1 cellular context compared by ENCODE assay signal in the genomic region with DNA sequence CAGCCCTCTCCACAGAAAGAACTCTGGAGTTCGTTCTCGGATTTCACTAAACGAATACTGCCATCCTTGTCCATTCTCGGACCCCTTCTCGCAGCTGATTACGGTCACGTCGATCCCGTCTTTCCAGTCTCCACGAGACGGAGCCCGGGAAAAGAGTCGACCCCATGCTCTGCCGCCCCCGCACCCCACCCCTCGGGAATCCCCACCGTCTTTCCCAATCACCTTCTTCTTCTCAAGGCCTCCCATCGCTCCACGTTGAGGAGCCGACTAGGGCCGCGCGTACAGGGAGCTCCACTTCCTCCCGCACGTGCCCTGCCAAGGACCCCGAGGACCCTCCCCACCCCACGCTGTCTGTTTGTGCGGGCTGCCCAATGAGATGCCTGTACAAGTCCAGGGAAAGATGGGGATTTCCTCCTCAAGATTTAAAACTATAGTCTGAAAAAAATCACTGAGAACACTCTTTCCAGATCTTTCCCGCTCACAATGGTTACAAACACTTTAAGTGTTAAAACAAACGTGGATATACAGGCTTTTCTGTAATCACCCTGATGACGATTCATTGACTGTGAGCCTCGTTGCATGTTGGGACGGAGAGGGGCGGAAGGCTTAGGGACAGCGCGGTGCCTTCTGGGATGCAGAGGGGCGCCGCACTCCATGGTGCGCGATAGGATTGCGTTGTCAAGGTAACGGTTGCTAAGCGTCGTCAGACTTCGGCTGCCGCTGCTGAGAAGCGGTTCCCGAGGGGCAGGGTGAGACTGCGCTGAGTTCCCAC.
TF ChIP-seq lines count a peak whose summit lies in the region.

A gene (minus strand): TSS at position 323 of the 772 bp plus-strand sequence. CDS start 77 bp downstream, at position 246.

TF ChIP-seq in HepG2, 621 proteins besides CTCF, POLR2A, EP300 and RAD21 (continued from another document and continues in another):
- TF ChIP-seq, protein P1, sequence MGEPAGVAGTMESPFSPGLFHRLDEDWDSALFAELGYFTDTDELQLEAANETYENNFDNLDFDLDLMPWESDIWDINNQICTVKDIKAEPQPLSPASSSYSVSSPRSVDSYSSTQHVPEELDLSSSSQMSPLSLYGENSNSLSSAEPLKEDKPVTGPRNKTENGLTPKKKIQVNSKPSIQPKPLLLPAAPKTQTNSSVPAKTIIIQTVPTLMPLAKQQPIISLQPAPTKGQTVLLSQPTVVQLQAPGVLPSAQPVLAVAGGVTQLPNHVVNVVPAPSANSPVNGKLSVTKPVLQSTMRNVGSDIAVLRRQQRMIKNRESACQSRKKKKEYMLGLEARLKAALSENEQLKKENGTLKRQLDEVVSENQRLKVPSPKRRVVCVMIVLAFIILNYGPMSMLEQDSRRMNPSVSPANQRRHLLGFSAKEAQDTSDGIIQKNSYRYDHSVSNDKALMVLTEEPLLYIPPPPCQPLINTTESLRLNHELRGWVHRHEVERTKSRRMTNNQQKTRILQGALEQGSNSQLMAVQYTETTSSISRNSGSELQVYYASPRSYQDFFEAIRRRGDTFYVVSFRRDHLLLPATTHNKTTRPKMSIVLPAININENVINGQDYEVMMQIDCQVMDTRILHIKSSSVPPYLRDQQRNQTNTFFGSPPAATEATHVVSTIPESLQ (CRISPR knock-in tag; conservative IDR thresholded peaks at IDR 0.05) = 0 out of 2 replicates have a peak, but pooled peaks have one; percentile 47
- TF ChIP-seq, protein P2, sequence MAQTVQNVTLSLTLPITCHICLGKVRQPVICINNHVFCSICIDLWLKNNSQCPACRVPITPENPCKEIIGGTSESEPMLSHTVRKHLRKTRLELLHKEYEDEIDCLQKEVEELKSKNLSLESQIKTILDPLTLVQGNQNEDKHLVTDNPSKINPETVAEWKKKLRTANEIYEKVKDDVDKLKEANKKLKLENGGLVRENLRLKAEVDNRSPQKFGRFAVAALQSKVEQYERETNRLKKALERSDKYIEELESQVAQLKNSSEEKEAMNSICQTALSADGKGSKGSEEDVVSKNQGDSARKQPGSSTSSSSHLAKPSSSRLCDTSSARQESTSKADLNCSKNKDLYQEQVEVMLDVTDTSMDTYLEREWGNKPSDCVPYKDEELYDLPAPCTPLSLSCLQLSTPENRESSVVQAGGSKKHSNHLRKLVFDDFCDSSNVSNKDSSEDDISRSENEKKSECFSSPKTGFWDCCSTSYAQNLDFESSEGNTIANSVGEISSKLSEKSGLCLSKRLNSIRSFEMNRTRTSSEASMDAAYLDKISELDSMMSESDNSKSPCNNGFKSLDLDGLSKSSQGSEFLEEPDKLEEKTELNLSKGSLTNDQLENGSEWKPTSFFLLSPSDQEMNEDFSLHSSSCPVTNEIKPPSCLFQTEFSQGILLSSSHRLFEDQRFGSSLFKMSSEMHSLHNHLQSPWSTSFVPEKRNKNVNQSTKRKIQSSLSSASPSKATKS (CRISPR knock-in tag; IDR thresholded peaks at IDR 0.05) = no peak
- TF ChIP-seq KDM6A (CRISPR knock-in tag; IDR thresholded peaks at IDR 0.05; ENCODE audit: low read depth) (no peak), ETV5 (CRISPR knock-in tag; IDR thresholded peaks at IDR 0.05; ENCODE audit: borderline replicate concordance) (no peak), ZSCAN31 (CRISPR knock-in tag; IDR thresholded peaks at IDR 0.05; ENCODE audit: low read depth) (0 out of 2 replicates have a peak, but pooled peaks have one; percentile 53), ELF4 (CRISPR knock-in tag; IDR thresholded peaks at IDR 0.05; ENCODE audit: borderline replicate concordance) (peak; percentile 72; the same call in 1 of the 2 replicates), ELF1 (CRISPR knock-in tag; IDR thresholded peaks at IDR 0.05) (peak; percentile 99), GLI4 (CRISPR knock-in tag; IDR thresholded peaks at IDR 0.05; ENCODE audit: borderline replicate concordance) (0 out of 2 replicates have a peak, but pooled peaks have one; percentile 51), ATF7 (IDR thresholded peaks at IDR 0.05) (peak; percentile 67), ATF7 (CRISPR knock-in tag; IDR thresholded peaks at IDR 0.05) (0 out of 2 replicates have a peak, but pooled peaks have one; percentile 5), RAD51 (IDR thresholded peaks at IDR 0.05; ENCODE audit: borderline replicate concordance) (no peak), KLF12 (CRISPR knock-in tag; IDR thresholded peaks at IDR 0.05; ENCODE audit: borderline replicate concordance) (no peak; the same call in 1 of the 2 replicates), GATA4 (IDR thresholded peaks at IDR 0.05; ENCODE audit: borderline replicate concordance, low read depth) (no peak), MTF1 (CRISPR knock-in tag; IDR thresholded peaks at IDR 0.05) (no peak), XRCC5 (optimal IDR thresholded peaks at IDR 0.05; ENCODE audit: low read length) (peak; percentile 54), SNAPC2 (CRISPR knock-in tag; IDR thresholded peaks at IDR 0.05) (no peak), CBX5 (CRISPR knock-in tag; IDR thresholded peaks at IDR 0.05; ENCODE audit: borderline replicate concordance) (peak; percentile 56; the same call in 1 of the 2 replicates), ZNF101 (CRISPR knock-in tag; IDR thresholded peaks at IDR 0.05; ENCODE audit: borderline replicate concordance, low read depth) (no peak), ZNF775 (CRISPR knock-in tag; IDR thresholded peaks at IDR 0.05; ENCODE audit: borderline replicate concordance) (no peak), NFE2L1 (CRISPR knock-in tag; IDR thresholded peaks at IDR 0.05; ENCODE audit: borderline replicate concordance) (no peak), ZNF260 (CRISPR knock-in tag; IDR thresholded peaks at IDR 0.05; ENCODE audit: borderline replicate concordance, low read depth) (no peak), ZNF12 (CRISPR knock-in tag; IDR thresholded peaks at IDR 0.05) (no peak), MYC (CRISPR knock-in tag; IDR thresholded peaks at IDR 0.05; ENCODE audit: borderline replicate concordance) (peak; percentile 98), PAWR (CRISPR knock-in tag; IDR thresholded peaks at IDR 0.05; ENCODE audit: borderline replicate concordance) (no peak)
- TF ChIP-seq, protein P3, sequence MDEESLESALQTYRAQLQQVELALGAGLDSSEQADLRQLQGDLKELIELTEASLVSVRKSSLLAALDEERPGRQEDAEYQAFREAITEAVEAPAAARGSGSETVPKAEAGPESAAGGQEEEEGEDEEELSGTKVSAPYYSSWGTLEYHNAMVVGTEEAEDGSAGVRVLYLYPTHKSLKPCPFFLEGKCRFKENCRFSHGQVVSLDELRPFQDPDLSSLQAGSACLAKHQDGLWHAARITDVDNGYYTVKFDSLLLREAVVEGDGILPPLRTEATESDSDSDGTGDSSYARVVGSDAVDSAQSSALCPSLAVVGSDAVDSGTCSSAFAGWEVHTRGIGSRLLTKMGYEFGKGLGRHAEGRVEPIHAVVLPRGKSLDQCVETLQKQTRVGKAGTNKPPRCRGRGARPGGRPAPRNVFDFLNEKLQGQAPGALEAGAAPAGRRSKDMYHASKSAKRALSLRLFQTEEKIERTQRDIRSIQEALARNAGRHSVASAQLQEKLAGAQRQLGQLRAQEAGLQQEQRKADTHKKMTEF (CRISPR knock-in tag; IDR thresholded peaks at IDR 0.05) = peak; percentile 66
- TF ChIP-seq, protein P4, sequence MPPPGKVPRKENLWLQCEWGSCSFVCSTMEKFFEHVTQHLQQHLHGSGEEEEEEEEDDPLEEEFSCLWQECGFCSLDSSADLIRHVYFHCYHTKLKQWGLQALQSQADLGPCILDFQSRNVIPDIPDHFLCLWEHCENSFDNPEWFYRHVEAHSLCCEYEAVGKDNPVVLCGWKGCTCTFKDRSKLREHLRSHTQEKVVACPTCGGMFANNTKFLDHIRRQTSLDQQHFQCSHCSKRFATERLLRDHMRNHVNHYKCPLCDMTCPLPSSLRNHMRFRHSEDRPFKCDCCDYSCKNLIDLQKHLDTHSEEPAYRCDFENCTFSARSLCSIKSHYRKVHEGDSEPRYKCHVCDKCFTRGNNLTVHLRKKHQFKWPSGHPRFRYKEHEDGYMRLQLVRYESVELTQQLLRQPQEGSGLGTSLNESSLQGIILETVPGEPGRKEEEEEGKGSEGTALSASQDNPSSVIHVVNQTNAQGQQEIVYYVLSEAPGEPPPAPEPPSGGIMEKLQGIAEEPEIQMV (CRISPR knock-in tag; IDR thresholded peaks at IDR 0.05; ENCODE audit: low read depth) = no peak
- TF ChIP-seq, protein P5, sequence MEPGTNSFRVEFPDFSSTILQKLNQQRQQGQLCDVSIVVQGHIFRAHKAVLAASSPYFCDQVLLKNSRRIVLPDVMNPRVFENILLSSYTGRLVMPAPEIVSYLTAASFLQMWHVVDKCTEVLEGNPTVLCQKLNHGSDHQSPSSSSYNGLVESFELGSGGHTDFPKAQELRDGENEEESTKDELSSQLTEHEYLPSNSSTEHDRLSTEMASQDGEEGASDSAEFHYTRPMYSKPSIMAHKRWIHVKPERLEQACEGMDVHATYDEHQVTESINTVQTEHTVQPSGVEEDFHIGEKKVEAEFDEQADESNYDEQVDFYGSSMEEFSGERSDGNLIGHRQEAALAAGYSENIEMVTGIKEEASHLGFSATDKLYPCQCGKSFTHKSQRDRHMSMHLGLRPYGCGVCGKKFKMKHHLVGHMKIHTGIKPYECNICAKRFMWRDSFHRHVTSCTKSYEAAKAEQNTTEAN (CRISPR knock-in tag; conservative IDR thresholded peaks at IDR 0.05) = no peak
- TF ChIP-seq, protein P6, sequence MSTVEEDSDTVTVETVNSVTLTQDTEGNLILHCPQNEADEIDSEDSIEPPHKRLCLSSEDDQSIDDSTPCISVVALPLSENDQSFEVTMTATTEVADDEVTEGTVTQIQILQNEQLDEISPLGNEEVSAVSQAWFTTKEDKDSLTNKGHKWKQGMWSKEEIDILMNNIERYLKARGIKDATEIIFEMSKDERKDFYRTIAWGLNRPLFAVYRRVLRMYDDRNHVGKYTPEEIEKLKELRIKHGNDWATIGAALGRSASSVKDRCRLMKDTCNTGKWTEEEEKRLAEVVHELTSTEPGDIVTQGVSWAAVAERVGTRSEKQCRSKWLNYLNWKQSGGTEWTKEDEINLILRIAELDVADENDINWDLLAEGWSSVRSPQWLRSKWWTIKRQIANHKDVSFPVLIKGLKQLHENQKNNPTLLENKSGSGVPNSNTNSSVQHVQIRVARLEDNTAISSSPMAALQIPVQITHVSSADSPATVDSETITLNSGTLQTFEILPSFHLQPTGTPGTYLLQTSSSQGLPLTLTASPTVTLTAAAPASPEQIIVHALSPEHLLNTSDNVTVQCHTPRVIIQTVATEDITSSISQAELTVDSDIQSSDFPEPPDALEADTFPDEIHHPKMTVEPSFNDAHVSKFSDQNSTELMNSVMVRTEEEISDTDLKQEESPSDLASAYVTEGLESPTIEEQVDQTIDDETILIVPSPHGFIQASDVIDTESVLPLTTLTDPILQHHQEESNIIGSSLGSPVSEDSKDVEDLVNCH (CRISPR knock-in tag; IDR thresholded peaks at IDR 0.05) = no peak
- TF ChIP-seq, protein P7, sequence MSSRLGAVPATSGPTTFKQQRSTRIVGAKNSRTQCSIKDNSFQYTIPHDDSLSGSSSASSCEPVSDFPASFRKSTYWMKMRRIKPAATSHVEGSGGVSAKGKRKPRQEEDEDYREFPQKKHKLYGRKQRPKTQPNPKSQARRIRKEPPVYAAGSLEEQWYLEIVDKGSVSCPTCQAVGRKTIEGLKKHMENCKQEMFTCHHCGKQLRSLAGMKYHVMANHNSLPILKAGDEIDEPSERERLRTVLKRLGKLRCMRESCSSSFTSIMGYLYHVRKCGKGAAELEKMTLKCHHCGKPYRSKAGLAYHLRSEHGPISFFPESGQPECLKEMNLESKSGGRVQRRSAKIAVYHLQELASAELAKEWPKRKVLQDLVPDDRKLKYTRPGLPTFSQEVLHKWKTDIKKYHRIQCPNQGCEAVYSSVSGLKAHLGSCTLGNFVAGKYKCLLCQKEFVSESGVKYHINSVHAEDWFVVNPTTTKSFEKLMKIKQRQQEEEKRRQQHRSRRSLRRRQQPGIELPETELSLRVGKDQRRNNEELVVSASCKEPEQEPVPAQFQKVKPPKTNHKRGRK (CRISPR knock-in tag; IDR thresholded peaks at IDR 0.05) = no peak
- TF ChIP-seq, protein P8, sequence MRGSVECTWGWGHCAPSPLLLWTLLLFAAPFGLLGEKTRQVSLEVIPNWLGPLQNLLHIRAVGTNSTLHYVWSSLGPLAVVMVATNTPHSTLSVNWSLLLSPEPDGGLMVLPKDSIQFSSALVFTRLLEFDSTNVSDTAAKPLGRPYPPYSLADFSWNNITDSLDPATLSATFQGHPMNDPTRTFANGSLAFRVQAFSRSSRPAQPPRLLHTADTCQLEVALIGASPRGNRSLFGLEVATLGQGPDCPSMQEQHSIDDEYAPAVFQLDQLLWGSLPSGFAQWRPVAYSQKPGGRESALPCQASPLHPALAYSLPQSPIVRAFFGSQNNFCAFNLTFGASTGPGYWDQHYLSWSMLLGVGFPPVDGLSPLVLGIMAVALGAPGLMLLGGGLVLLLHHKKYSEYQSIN (CRISPR knock-in tag; IDR thresholded peaks at IDR 0.05; ENCODE audit: borderline replicate concordance) = no peak
- TF ChIP-seq, protein P9, sequence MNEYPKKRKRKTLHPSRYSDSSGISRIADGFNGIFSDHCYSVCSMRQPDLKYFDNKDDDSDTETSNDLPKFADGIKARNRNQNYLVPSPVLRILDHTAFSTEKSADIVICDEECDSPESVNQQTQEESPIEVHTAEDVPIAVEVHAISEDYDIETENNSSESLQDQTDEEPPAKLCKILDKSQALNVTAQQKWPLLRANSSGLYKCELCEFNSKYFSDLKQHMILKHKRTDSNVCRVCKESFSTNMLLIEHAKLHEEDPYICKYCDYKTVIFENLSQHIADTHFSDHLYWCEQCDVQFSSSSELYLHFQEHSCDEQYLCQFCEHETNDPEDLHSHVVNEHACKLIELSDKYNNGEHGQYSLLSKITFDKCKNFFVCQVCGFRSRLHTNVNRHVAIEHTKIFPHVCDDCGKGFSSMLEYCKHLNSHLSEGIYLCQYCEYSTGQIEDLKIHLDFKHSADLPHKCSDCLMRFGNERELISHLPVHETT (CRISPR knock-in tag; conservative IDR thresholded peaks at IDR 0.05) = no peak; the same call in 1 of the 2 replicates
- TF ChIP-seq, protein P10, sequence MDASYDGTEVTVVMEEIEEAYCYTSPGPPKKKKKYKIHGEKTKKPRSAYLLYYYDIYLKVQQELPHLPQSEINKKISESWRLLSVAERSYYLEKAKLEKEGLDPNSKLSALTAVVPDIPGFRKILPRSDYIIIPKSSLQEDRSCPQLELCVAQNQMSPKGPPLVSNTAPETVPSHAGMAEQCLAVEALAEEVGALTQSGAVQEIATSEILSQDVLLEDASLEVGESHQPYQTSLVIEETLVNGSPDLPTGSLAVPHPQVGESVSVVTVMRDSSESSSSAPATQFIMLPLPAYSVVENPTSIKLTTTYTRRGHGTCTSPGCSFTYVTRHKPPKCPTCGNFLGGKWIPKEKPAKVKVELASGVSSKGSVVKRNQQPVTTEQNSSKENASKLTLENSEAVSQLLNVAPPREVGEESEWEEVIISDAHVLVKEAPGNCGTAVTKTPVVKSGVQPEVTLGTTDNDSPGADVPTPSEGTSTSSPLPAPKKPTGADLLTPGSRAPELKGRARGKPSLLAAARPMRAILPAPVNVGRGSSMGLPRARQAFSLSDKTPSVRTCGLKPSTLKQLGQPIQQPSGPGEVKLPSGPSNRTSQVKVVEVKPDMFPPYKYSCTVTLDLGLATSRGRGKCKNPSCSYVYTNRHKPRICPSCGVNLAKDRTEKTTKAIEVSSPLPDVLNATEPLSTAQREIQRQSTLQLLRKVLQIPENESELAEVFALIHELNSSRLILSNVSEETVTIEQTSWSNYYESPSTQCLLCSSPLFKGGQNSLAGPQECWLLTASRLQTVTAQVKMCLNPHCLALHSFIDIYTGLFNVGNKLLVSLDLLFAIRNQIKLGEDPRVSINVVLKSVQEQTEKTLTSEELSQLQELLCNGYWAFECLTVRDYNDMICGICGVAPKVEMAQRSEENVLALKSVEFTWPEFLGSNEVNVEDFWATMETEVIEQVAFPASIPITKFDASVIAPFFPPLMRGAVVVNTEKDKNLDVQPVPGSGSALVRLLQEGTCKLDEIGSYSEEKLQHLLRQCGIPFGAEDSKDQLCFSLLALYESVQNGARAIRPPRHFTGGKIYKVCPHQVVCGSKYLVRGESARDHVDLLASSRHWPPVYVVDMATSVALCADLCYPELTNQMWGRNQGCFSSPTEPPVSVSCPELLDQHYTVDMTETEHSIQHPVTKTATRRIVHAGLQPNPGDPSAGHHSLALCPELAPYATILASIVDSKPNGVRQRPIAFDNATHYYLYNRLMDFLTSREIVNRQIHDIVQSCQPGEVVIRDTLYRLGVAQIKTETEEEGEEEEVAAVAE (CRISPR knock-in tag; IDR thresholded peaks at IDR 0.05; ENCODE audit: borderline replicate concordance) = no peak
